Comparison of ENCODE assay signal across 1 cellular context in genomic region chr10:119667562-119668328, GRCh38.
TF ChIP-seq lines count a peak whose summit lies in the region.

No MANE protein-coding gene starts in this region.

TF ChIP-seq in K562, 482 proteins besides CTCF, POLR2A, EP300 and RAD21 (continued from another document):
- no peak for TF ChIP-seq MBD1 (CRISPR knock-in tag; IDR thresholded peaks at IDR 0.05)
TF ChIP-seq in K562: peak in this region for 25.
